29 cellular contexts compared by ENCODE assay signal in the genomic region with DNA sequence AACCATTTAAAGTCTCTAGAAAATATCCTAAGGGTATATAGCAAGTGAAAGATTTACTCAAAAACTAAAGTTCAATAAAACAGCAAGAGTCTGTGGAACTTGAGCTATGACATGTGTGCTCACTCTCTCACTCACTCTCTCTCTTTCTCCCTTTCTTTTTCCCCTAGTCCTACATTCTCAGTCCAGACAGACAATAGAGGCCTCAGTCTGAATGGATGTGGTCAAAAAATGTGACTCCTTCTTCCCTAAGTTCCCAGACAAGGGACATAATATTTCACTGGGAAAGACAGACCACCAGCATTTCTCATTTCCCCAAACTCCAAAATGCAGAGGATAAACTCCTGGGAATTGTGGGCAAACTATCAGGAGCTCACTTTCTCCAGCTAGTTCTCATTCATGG. TPM values are rescaled to one million over a fixed set of nuclear protein-coding genes. Genes with fewer than 3 reads are reported as not detected.
"Had no signal": no experiment of that assay in that cellular context is flagged by ENCODE, and none has a peak within 500 bp of the region (broad histone marks: within the 10 kb centered on the region; RNA-seq: fewer than 3 reads in every experiment).

No MANE protein-coding gene starts in this region.

- H3K4me2 ChIP-seq: hepatocyte, neural progenitor cell had no signal

- H3K36me3 Mint-ChIP-seq: natural killer cell; neural progenitor cell; stimulated activated effector memory CD8-positive, alpha-beta T cell treated with anti-CD3 and anti-CD28 coated beads, Interleukin-12 subunit alpha, Interleukin-12 subunit beta, amount 100 ng/mL, for 72 hours; type B pancreatic cell had no signal

- ATAC-seq: natural killer cell; sciatic nerve; stimulated activated effector memory CD8-positive, alpha-beta T cell treated with anti-CD3 and anti-CD28 coated beads, Interleukin-12 subunit alpha, Interleukin-12 subunit beta, amount 100 ng/mL, for 72 hours had no signal

- H3K27ac ChIP-seq: hepatocyte, left ventricle myocardium inferior, neural progenitor cell, ovary, right atrium auricular region, skin epidermis, spleen, suprapubic skin, thoracic aorta, tibial artery, uterus had no signal

- H2AFZ ChIP-seq: hepatocyte, neural progenitor cell had no signal

- H3K4me1 Mint-ChIP-seq: naive B cell; natural killer cell; stimulated activated effector memory CD8-positive, alpha-beta T cell treated with anti-CD3 and anti-CD28 coated beads, Interleukin-12 subunit alpha, Interleukin-12 subunit beta, amount 100 ng/mL, for 72 hours had no signal

- H3K27ac Mint-ChIP-seq: mesothelial cell of epicardium; natural killer cell; nephron progenitor cell; neural progenitor cell; progenitor cell of endocrine pancreas; stimulated activated effector memory CD8-positive, alpha-beta T cell treated with anti-CD3 and anti-CD28 coated beads, Interleukin-12 subunit alpha, Interleukin-12 subunit beta, amount 100 ng/mL, for 72 hours; stimulated activated naive CD8-positive, alpha-beta T cell treated with anti-CD3 and anti-CD28 coated beads, Interleukin-15, Interleukin-2, amounts not matched to agents 100 ng/mL and 50 ng/mL, for 24 hours had no signal

- H3K36me3 ChIP-seq: left ventricle myocardium inferior, neural progenitor cell, ovary, right atrium auricular region, spleen, suprapubic skin, thoracic aorta, tibial artery, uterus had no signal

- H3K4me3 Mint-ChIP-seq: mesothelial cell of epicardium; naive B cell; natural killer cell; nephron progenitor cell; neural progenitor cell; stimulated activated effector memory CD8-positive, alpha-beta T cell treated with anti-CD3 and anti-CD28 coated beads, Interleukin-12 subunit alpha, Interleukin-12 subunit beta, amount 100 ng/mL, for 72 hours; stimulated activated naive CD8-positive, alpha-beta T cell treated with anti-CD3 and anti-CD28 coated beads, Interleukin-15, Interleukin-2, amounts not matched to agents 100 ng/mL and 50 ng/mL, for 24 hours; type B pancreatic cell had no signal

- H3K9me3 Mint-ChIP-seq: natural killer cell had no signal

- H3K9me3 ChIP-seq: ovary, suprapubic skin, uterus had no signal

- H3K4me3 ChIP-seq: hepatocyte, left ventricle myocardium inferior, lung, neural progenitor cell, ovary, right atrium auricular region, skin epidermis, spleen, suprapubic skin, thoracic aorta, tibial artery, uterus had no signal

- DNase-seq: islet precursor cell; left ventricle myocardium inferior; mesendoderm; naive B cell; natural killer cell; nephron progenitor cell; ovary; spleen; stimulated activated CD4-positive, alpha-beta T cell treated with anti-CD3 and anti-CD28 coated beads, Interleukin-4, amount 100 ng/mL, for 24 hours; stimulated activated naive CD4-positive, alpha-beta T cell; tibial artery; uterus had no signal

- H3K9ac ChIP-seq: neural progenitor cell had no signal

- H3K27me3 ChIP-seq: hepatocyte, neural progenitor cell, ovary, right atrium auricular region, suprapubic skin, uterus had no signal

- H3K4me1 ChIP-seq: neural progenitor cell, suprapubic skin, tibial artery, uterus had no signal

RNA-seq across cellular contexts. Expression of gene APLNR, which starts 17.6 kb away (rescaled TPM):
- total RNA-seq: kidney epithelial cell, mononuclear cell, pulmonary artery endothelial cell, renal cortical epithelial cell had no signal
